In genomic region chr1:114153621-114154145, GRCh38 we compare ENCODE assay signal across 9 cellular contexts. TPM values are rescaled to one million over a fixed set of nuclear protein-coding genes. Genes with fewer than 3 reads are reported as not detected.
DNase-seq lines count a peak whose midpoint lies in the region; ATAC-seq and TF ChIP-seq lines count a peak whose summit lies in the region.
"Had no signal": no experiment of that assay in that cellular context is flagged by ENCODE, and none has a peak within 500 bp of the region (broad histone marks: within the 10 kb centered on the region; RNA-seq: fewer than 3 reads in every experiment).

Gene SYT6 (minus strand): TSS chr1:114153869. CDS start chr1:114153772, 97 bp downstream.

- TF ChIP-seq CTCF in PC-3 (conservative IDR thresholded peaks at IDR 0.05; ENCODE audit: low read depth, low read length) (no peak), prostate gland (IDR thresholded peaks at IDR 0.05) (no peak), omental fat pad (IDR thresholded peaks at IDR 0.05) (no peak)

- DNase-seq in COR-L47 (lab: John Stamatoyannopoulos, UW), result peak; percentile 32
- no peak for DNase-seq in PC-3
- DNase-seq in Right ventricle myocardium superior, result no peak
- DNase-seq in prostate gland (ENCODE audit: low spot score), result no peak
- DNase-seq in germinal center (ENCODE audit: low spot score), result no peak
- DNase-seq in omental fat pad (ENCODE audit: low spot score), result no peak

- H3K36me3 ChIP-seq in PC-3 (ENCODE audit: low read depth, low read length) (no peaks in the 10 kb centered on the region), prostate gland (no peaks in the 10 kb centered on the region)
- H3K36me3 ChIP-seq: neutrophil had no signal

- POLR2A ChIA-PET in PC-3 (lab: Charles Lee; ENCODE audit: unreplicated experiment), result no interaction called here

- intact Hi-C loops in PC-3 (cut with micrococcal nuclease) (no loop called here), Right ventricle myocardium superior (cut with DNase I) (no loop called here), prostate gland (cut with DNase I) (loop anchor here (5.0 kb wide), 1 partner anchor 176 kb away; the partner anchor contains the start of gene OLFML3)

- no peaks in the 10 kb centered on the region for H3K9me2 ChIP-seq in PC-3 (replicated peaks; ENCODE audit: low read length)

- H3K4me1 ChIP-seq in PC-3 (ENCODE audit: insufficient read depth, low read length), result no peaks in the 10 kb centered on the region
- peaks cover 7% of the 10 kb centered on the region for H3K4me1 ChIP-seq in prostate gland (replicated peaks)

- H3K27ac ChIP-seq in PC-3 (ENCODE audit: low read length) (no peak within 1 kb of the TSS), prostate gland (no peak within 1 kb of the TSS)
- H3K27ac ChIP-seq: neutrophil had no signal

- no peak for TF ChIP-seq POLR2A in prostate gland (IDR thresholded peaks at IDR 0.05)

- H3K27me3 ChIP-seq in PC-3 (ENCODE audit: low read length), result peaks cover 55% of the 10 kb centered on the region
- peaks cover 11% of the 10 kb centered on the region for H3K27me3 ChIP-seq in prostate gland (replicated peaks; ENCODE audit: insufficient read depth)

- WGBS in prostate gland, result 3% methylated on average over 38 of the region's 50 CpGs

- H3K9ac ChIP-seq in PC-3 (ENCODE audit: low read length), result no peak within 1 kb of the TSS

- H2AFZ ChIP-seq in PC-3 (ENCODE audit: low read length), result peak within 1 kb of the TSS; percentile 58

- ATAC-seq in PC-3 (no peak), Right ventricle myocardium superior (ENCODE audit: poor library complexity) (peak; percentile 43), GM18868 (IDR thresholded peaks at IDR 0.05; ENCODE audit: unreplicated experiment) (no peak), HG03354 (IDR thresholded peaks at IDR 0.05; ENCODE audit: poor library complexity, severe bottlenecking, unreplicated experiment) (no peak), omental fat pad (ENCODE audit: low FRiP score) (no peak)

- peak within 1 kb of the TSS; percentile 65 for H3K4me3 ChIP-seq in PC-3 (ENCODE audit: low read length)
- H3K4me3 ChIP-seq in prostate gland, result peak within 1 kb of the TSS; percentile 27 to 40

- no peaks in the 10 kb centered on the region for H3F3A ChIP-seq in PC-3 (ENCODE audit: low read length, unreplicated experiment)

- no peaks in the 10 kb centered on the region for H3K9me3 ChIP-seq in PC-3 (ENCODE audit: low read length)
- no peaks in the 10 kb centered on the region for H3K9me3 ChIP-seq in prostate gland
- H3K9me3 ChIP-seq: neutrophil had no signal

- no peaks in the 10 kb centered on the region for H3K79me2 ChIP-seq in PC-3 (ENCODE audit: low read length)

- peak within 1 kb of the TSS; percentile 80 for H3K4me2 ChIP-seq in PC-3 (ENCODE audit: low read length)

- no TSS peak for BruUV-seq in PC-3 (replicated peaks; lab: Mats Ljungman, UMichigan)

- no peaks in the 10 kb centered on the region for H4K20me1 ChIP-seq in PC-3 (ENCODE audit: low read length)

- CTCF ChIA-PET in PC-3 (lab: Charles Lee), result no interaction called here

RNA-seq across cellular contexts. Expression of gene SYT6, which starts in this region (rescaled TPM):
- total RNA-seq in PC-3 (2014; rRNA removed) (not detected in 2 replicates), Right ventricle myocardium superior (not detected), prostate gland (1 to 10 TPM in 1 of 2 donors, not detected in 1; 1.6 TPM), omental fat pad (under 1 TPM in 1 of 4 donors, not detected in 3; 0.84 TPM)

Comparison
In these comparisons a context has a peak if more than half of its experiments do, and no peak if none do; other contexts are left out.
1. Peak in ATAC-seq in Right ventricle myocardium superior; RNA of the gene not detected or under 1 TPM.